Comparison of ENCODE assay signal across 8 cellular contexts in the genomic region with DNA sequence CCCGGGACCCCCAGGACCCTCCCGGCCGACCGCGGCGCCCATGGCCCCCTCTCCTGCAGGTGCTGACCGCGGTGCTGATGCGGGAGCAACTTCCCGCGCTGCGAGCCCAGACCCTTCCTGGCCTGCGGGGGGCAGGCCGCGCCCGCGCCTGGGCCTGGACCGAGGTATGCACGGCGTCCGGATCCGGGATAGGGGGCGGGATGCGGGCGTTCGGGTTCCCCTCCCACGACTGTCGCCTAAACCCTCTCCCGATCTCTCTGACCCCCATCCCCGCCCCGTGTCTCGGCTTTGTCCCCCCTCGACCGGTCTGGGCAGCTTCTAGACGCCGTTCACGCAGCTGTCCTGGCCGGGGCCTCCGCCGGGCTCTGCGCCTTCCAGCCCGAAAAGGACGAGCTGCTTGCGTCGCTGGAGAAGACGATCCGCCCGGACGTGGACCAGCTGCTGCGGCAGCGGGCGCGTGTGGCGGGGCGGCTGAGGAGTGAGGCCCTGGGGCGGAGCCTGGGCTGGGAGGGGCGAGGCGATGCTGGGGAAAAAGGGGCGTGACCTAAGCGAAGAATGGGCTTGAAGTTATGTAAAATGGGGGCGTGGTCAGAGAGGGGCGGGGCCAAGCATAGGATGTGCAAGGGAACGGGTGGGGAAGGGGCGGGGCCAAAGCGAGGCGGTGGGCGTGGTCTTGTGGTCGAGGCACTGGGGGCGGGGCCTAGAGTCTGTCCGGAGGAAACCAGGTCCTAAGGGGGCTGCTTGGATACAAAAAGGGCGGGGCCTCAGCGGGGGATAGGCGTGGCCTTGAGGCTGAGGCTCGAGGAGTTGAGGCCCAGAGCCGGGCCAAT. TPM values are rescaled to one million over a fixed set of nuclear protein-coding genes. Genes with fewer than 3 reads are reported as not detected.
DNase-seq lines count a peak whose midpoint lies in the region; TF ChIP-seq lines count a peak whose summit lies in the region.

No MANE protein-coding gene starts in this region.

- CTCF ChIA-PET in SK-N-SH (lab: Yijun Ruan, JAX) = interaction anchor here (0.7 to 2.2 kb wide), 11 partner anchors 10 to 153 kb away, joined by 3 to 7 read pairs (median 3); no protein-coding TSS in a partner anchor

- peak; percentile 98 for DNase-seq in CD14-positive monocyte (ENCODE audit: low spot score)
- peak; percentile 96 for DNase-seq in GM23248
- peak; percentile 86 for DNase-seq in NCI-H1092 treated with DMSO at 0.1 percent for 48 hours (lab: John Stamatoyannopoulos, UW)
- DNase-seq in SK-N-SH = peak; percentile 99
- peak; percentile 95 for DNase-seq in activated naive CD4-positive, alpha-beta T cell treated with anti-CD3 and anti-CD28 coated beads, Interleukin-2, amount 50 U/mL, for 16 hours
- peak; percentile 68 for DNase-seq in glomerular endothelial cell (ENCODE audit: extremely low read depth, low read depth, low spot score)
- peak in 52 of 56 donors; percentile 18 to 92 (median 64) for DNase-seq in nucleus accumbens (lab: John Stamatoyannopoulos, UW)

- H3K79me2 ChIP-seq in GM23248 (ENCODE audit: insufficient read depth) (no peaks in the 10 kb centered on the region), SK-N-SH (ENCODE audit: insufficient read depth) (no peaks in the 10 kb centered on the region)

- POLR2A ChIA-PET in SK-N-SH (lab: Yijun Ruan, JAX) = interaction anchor here (0.6 to 1.0 kb wide), 2 partner anchors 29 to 109 kb away, joined by 3 to 5 read pairs; no protein-coding TSS in a partner anchor

- H3K4me3 ChIP-seq in GM23248 (peak overlapping the region; percentile 65), SK-N-SH (ENCODE audit: low read depth in 2 of 2, low read length in 1 of 2) (peak overlapping the region; percentile 46 to 59), subcutaneous abdominal adipose tissue (ENCODE audit: low read depth in 1 of 5, low read length in 5 of 5) (peak overlapping the region in 4 of 5 donors; percentile 48 to 63 (median 54))

- peaks cover 0 to 2% (median 0%) of the 10 kb centered on the region in 7 donors for H3K9me3 Mint-ChIP-seq in CD14-positive monocyte

- no peaks in the 10 kb centered on the region for H3K36me3 Mint-ChIP-seq in CD14-positive monocyte

- no peaks in the 10 kb centered on the region for H3K9me2 ChIP-seq in GM23248 (ENCODE audit: insufficient read depth)
- no peaks in the 10 kb centered on the region for H3K9me2 ChIP-seq in SK-N-SH

- peak; percentile 52 for TF ChIP-seq RAD21 in SK-N-SH (IDR thresholded peaks at IDR 0.05; ENCODE audit: low read length)

- H3K9ac ChIP-seq in GM23248 (peak overlapping the region; percentile 46; the same call in 1 of the 2 replicates), SK-N-SH (no peak overlapping the region; the same call in 1 of the 2 replicates), subcutaneous abdominal adipose tissue (ENCODE audit: low read length in 5 of 5) (peak overlapping the region in 3 of 5 donors; percentile 39 to 53 (median 52))

- H3K9me3 ChIP-seq in GM23248 (ENCODE audit: low read depth) (no peaks in the 10 kb centered on the region), SK-N-SH (no peaks in the 10 kb centered on the region), subcutaneous abdominal adipose tissue (ENCODE audit: control insufficient read depth in 5 of 5, low read length in 5 of 5) (peaks cover 0 to 5% (median 2%) of the 10 kb centered on the region in 5 donors)

- H3K27ac Mint-ChIP-seq in CD14-positive monocyte = peak overlapping the region in 4 of 7 donors; percentile 44 to 83 (median 48)

- no peaks in the 10 kb centered on the region for H3K27me3 ChIP-seq in GM23248 (replicated peaks; ENCODE audit: insufficient read depth)
- no peaks in the 10 kb centered on the region for H3K27me3 ChIP-seq in SK-N-SH (ENCODE audit: insufficient read depth)
- no peaks in the 10 kb centered on the region for H3K27me3 ChIP-seq in subcutaneous abdominal adipose tissue (ENCODE audit: control insufficient read depth in 5 of 5, insufficient read depth in 4 of 5, low read length in 5 of 5)

- no peak for TF ChIP-seq EP300 in SK-N-SH (IDR thresholded peaks at IDR 0.05; ENCODE audit: borderline replicate concordance in 1 of 2, low read depth in 1 of 2, low read length in 1 of 2)

- H4K20me1 ChIP-seq in GM23248 (ENCODE audit: insufficient read depth) (no peaks in the 10 kb centered on the region), SK-N-SH (ENCODE audit: insufficient read depth) (no peaks in the 10 kb centered on the region)

- no peaks in the 10 kb centered on the region for H3K36me3 ChIP-seq in GM23248 (ENCODE audit: low read depth)
- no peaks in the 10 kb centered on the region for H3K36me3 ChIP-seq in SK-N-SH (replicated peaks in 1 of 2; ENCODE audit: control insufficient read depth in 1 of 2, insufficient read depth in 2 of 2, low read length in 1 of 2)
- H3K36me3 ChIP-seq in subcutaneous abdominal adipose tissue (ENCODE audit: control insufficient read depth in 5 of 5, insufficient read depth in 5 of 5, low read length in 5 of 5) = no peaks in the 10 kb centered on the region

- H3K27ac ChIP-seq in GM23248 = no peak overlapping the region
- H3K27ac ChIP-seq in SK-N-SH (ENCODE audit: low read depth in 2 of 2, low read length in 1 of 2) = peak overlapping the region in 1 of 2 experiments; percentile 29; a peak in 1 of 4 replicates
- no peak overlapping the region for H3K27ac ChIP-seq in subcutaneous abdominal adipose tissue (ENCODE audit: low read depth, low read length)

- H3K4me3 Mint-ChIP-seq in CD14-positive monocyte = peak overlapping the region; percentile 87 to 93

- H3K4me2 ChIP-seq in GM23248 (ENCODE audit: unreplicated experiment) = peak overlapping the region; percentile 84
- H3K4me2 ChIP-seq in SK-N-SH = peak overlapping the region; percentile 89

- TF ChIP-seq CTCF in CD14-positive monocyte (IDR thresholded peaks at IDR 0.05) (peak; percentile 44), SK-N-SH (IDR thresholded peaks at IDR 0.05) (peak; percentile 31)

- H2AFZ ChIP-seq in GM23248 (peak overlapping the region; percentile 75), SK-N-SH (ENCODE audit: low read depth) (peak overlapping the region; percentile 67; the same call in 1 of the 2 replicates)

- peaks cover 3 to 8% (median 7%) of the 10 kb centered on the region in 3 donors for H3K27me3 Mint-ChIP-seq in CD14-positive monocyte (ENCODE audit: low read depth in 3 of 3)

- H3K4me1 Mint-ChIP-seq in CD14-positive monocyte = peaks cover 32% of the 10 kb centered on the region

- WGBS in GM23248 (ENCODE audit: low coverage in 1 of 2, low lambda C conversion rate in 2 of 2, missing lambda C conversion rate in 2 of 2), 2 experiments = 2 to 3% methylated on average over 46 to 58 of the region's 75 CpGs
- WGBS in SK-N-SH (ENCODE audit: low lambda C conversion rate) = 4% methylated on average over 48 of the region's 75 CpGs

- H3K4me1 ChIP-seq in GM23248 (ENCODE audit: insufficient read depth) (no peaks in the 10 kb centered on the region), SK-N-SH (ENCODE audit: control insufficient read depth in 1 of 2, insufficient read depth in 2 of 2, low read depth in 1 of 2, low read length in 1 of 2) (no peaks in the 10 kb centered on the region; a peak in 1 of 4 replicates), subcutaneous abdominal adipose tissue (ENCODE audit: control insufficient read depth in 5 of 5, insufficient read depth in 5 of 5, low read length in 5 of 5) (peaks cover 0 to 13% (median 11%) of the 10 kb centered on the region in 5 donors)

- in situ Hi-C loops in GM23248 (cut with MboI) = no loop called here

- intact Hi-C loops in CD14-positive monocyte (cut with micrococcal nuclease) = loop anchor here in 1 of 2 donors (5.0 kb wide), 1 partner anchor 33 kb away; no protein-coding TSS in a partner anchor

- no peaks in the 10 kb centered on the region for H3F3A ChIP-seq in GM23248 (ENCODE audit: insufficient read depth)
- H3F3A ChIP-seq in SK-N-SH (replicated peaks; ENCODE audit: insufficient read depth) = no peaks in the 10 kb centered on the region

TF ChIP-seq in SK-N-SH, 30 proteins besides CTCF, POLR2A, EP300 and RAD21 (continues in another document):
- TF ChIP-seq MXI1 (IDR thresholded peaks at IDR 0.05; ENCODE audit: low read depth, low read length) (peak; percentile 63; the same call in 1 of the 2 replicates), NRF1 (IDR thresholded peaks at IDR 0.05; ENCODE audit: low read depth, low read length) (peak; percentile 25; the same call in 1 of the 2 replicates), SMC3 (IDR thresholded peaks at IDR 0.05; ENCODE audit: low read depth, low read length) (no peak)

RNA-seq across cellular contexts. Expression of a gene that starts 15.9 kb away (rescaled TPM):
- polyA plus RNA-seq in CD14-positive monocyte (10 to 100 TPM; 66.8 to 68.8 TPM), GM23248 (2016; fragmentation: Nextera tagmentation; extraction: Ambion mirVana) (98.9 and 104 TPM in 2 replicates), SK-N-SH (2012; rRNA removed) (75.9 and 83.8 TPM in 2 replicates)
- 126 and 134 TPM in 2 replicates for total RNA-seq in GM23248 (2014; rRNA removed; shearing (Covaris generic))
- polyA plus RNA-seq in SK-N-SH (2012; cell fraction: cytosol; rRNA removed) = 37.6 and 48.9 TPM in 2 replicates
- 80.5 and 108 TPM in 2 replicates for polyA plus RNA-seq in SK-N-SH (2012; cell fraction: nucleus; rRNA removed)
- total RNA-seq in glomerular endothelial cell = 297 and 462 TPM in 2 replicates

RNA-seq across cellular contexts. Expression of a gene that starts 28.1 kb away (rescaled TPM):
- polyA plus RNA-seq in CD14-positive monocyte (100 to 1,000 TPM; 141 to 158 TPM), GM23248 (2016; fragmentation: Nextera tagmentation; extraction: Ambion mirVana) (135 and 140 TPM in 2 replicates), SK-N-SH (2012; rRNA removed) (59.9 and 73.3 TPM in 2 replicates)
- 96.0 and 125 TPM in 2 replicates for total RNA-seq in GM23248 (2014; rRNA removed; shearing (Covaris generic))
- polyA plus RNA-seq in SK-N-SH (2012; cell fraction: cytosol; rRNA removed) = 28.3 and 43.7 TPM in 2 replicates
- polyA plus RNA-seq in SK-N-SH (2012; cell fraction: nucleus; rRNA removed) = 75.1 and 114 TPM in 2 replicates
- total RNA-seq in glomerular endothelial cell = 168 and 179 TPM in 2 replicates
